ENCODE assay signal across 1 cellular context in the genomic region with DNA sequence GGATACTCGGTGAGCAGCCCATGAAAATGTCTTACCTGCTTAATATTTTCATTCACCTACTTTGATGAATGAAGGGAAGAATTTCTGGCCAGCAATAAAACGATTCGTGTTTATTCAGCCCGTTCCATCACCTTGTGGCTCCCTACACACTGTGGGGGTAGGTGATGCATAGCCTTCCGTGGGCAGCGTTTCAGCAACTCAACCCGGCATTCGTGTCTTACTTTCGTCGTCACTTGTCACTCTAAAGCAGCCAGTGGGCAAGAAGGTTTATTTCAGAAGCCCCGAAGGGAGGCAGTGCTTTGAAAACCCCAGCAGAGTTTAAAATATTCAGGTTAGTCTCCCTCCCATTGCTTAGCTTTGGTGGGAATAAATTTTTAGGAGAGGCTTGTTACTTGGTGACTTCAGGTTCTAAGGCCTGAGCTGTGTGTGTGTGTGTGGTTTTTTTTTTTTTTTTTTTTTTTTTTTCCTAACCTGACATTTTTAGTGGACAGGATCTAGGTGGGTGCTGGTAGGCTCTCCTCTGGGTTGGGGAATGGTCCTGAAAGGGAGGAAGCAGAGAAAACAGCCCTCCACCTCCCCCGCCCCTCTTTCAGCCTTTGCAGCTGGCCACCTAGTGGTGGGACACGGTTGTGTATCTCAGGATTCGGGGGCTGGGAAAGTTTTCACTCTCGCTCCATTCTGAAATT.
TF ChIP-seq lines count a peak whose summit lies in the region.

No MANE protein-coding gene starts in this region.

TF ChIP-seq in HepG2, 621 proteins besides CTCF, POLR2A, EP300 and RAD21 (continued from another document):
- TF ChIP-seq, protein P1, sequence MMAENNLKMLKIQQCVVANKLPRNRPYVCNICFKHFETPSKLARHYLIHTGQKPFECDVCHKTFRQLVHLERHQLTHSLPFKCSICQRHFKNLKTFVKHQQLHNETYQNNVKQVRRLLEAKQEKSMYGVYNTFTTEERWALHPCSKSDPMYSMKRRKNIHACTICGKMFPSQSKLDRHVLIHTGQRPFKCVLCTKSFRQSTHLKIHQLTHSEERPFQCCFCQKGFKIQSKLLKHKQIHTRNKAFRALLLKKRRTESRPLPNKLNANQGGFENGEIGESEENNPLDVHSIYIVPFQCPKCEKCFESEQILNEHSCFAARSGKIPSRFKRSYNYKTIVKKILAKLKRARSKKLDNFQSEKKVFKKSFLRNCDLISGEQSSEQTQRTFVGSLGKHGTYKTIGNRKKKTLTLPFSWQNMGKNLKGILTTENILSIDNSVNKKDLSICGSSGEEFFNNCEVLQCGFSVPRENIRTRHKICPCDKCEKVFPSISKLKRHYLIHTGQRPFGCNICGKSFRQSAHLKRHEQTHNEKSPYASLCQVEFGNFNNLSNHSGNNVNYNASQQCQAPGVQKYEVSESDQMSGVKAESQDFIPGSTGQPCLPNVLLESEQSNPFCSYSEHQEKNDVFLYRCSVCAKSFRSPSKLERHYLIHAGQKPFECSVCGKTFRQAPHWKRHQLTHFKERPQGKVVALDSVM (CRISPR knock-in tag; IDR thresholded peaks at IDR 0.05), result no peak
- 0 out of 2 replicates have a peak, but pooled peaks have one; percentile 55 for TF ChIP-seq ZNF724P (CRISPR knock-in tag; IDR thresholded peaks at IDR 0.05; ENCODE audit: borderline replicate concordance)
- peak; percentile 36; the same call in 1 of the 2 replicates for TF ChIP-seq ZNF501 (CRISPR knock-in tag; IDR thresholded peaks at IDR 0.05)
- TF ChIP-seq ARNT (IDR thresholded peaks at IDR 0.05), result no peak
- 0 out of 2 replicates have a peak, but pooled peaks have one; percentile 27 for TF ChIP-seq SP4 (CRISPR knock-in tag; IDR thresholded peaks at IDR 0.05)
- 0 out of 2 replicates have a peak, but pooled peaks have one; percentile 25 for TF ChIP-seq ZNF263 (CRISPR knock-in tag; IDR thresholded peaks at IDR 0.05)
- TF ChIP-seq HES4 (CRISPR knock-in tag; IDR thresholded peaks at IDR 0.05; ENCODE audit: borderline replicate concordance), result no peak
- TF ChIP-seq HDAC1 (CRISPR knock-in tag; IDR thresholded peaks at IDR 0.05), result 0 out of 2 replicates have a peak, but pooled peaks have one; percentile 43
- TF ChIP-seq, protein P2, sequence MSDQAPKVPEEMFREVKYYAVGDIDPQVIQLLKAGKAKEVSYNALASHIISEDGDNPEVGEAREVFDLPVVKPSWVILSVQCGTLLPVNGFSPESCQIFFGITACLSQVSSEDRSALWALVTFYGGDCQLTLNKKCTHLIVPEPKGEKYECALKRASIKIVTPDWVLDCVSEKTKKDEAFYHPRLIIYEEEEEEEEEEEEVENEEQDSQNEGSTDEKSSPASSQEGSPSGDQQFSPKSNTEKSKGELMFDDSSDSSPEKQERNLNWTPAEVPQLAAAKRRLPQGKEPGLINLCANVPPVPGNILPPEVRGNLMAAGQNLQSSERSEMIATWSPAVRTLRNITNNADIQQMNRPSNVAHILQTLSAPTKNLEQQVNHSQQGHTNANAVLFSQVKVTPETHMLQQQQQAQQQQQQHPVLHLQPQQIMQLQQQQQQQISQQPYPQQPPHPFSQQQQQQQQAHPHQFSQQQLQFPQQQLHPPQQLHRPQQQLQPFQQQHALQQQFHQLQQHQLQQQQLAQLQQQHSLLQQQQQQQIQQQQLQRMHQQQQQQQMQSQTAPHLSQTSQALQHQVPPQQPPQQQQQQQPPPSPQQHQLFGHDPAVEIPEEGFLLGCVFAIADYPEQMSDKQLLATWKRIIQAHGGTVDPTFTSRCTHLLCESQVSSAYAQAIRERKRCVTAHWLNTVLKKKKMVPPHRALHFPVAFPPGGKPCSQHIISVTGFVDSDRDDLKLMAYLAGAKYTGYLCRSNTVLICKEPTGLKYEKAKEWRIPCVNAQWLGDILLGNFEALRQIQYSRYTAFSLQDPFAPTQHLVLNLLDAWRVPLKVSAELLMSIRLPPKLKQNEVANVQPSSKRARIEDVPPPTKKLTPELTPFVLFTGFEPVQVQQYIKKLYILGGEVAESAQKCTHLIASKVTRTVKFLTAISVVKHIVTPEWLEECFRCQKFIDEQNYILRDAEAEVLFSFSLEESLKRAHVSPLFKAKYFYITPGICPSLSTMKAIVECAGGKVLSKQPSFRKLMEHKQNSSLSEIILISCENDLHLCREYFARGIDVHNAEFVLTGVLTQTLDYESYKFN (CRISPR knock-in tag; conservative IDR thresholded peaks at IDR 0.05), result 0 out of 2 replicates have a peak, but pooled peaks have one; percentile 10
- no peak for TF ChIP-seq ZNF775 (CRISPR knock-in tag; IDR thresholded peaks at IDR 0.05; ENCODE audit: borderline replicate concordance)
- peak; percentile 46; the same call in 1 of the 2 replicates for TF ChIP-seq THAP11 (CRISPR knock-in tag; IDR thresholded peaks at IDR 0.05)
- TF ChIP-seq ZNF333 (CRISPR knock-in tag; IDR thresholded peaks at IDR 0.05; ENCODE audit: borderline replicate concordance), result no peak
- peak; percentile 69; the same call in 1 of the 2 replicates for TF ChIP-seq KMT2A (CRISPR knock-in tag; IDR thresholded peaks at IDR 0.05)
- TF ChIP-seq STAG1 (CRISPR knock-in tag; IDR thresholded peaks at IDR 0.05), result peak; percentile 29
- no peak for TF ChIP-seq SYNCRIP (IDR thresholded peaks at IDR 0.05; ENCODE audit: insufficient read depth, low read depth, low read length)
- no peak for TF ChIP-seq SP140L (CRISPR knock-in tag; IDR thresholded peaks at IDR 0.05; ENCODE audit: borderline replicate concordance)
- TF ChIP-seq, protein P3, sequence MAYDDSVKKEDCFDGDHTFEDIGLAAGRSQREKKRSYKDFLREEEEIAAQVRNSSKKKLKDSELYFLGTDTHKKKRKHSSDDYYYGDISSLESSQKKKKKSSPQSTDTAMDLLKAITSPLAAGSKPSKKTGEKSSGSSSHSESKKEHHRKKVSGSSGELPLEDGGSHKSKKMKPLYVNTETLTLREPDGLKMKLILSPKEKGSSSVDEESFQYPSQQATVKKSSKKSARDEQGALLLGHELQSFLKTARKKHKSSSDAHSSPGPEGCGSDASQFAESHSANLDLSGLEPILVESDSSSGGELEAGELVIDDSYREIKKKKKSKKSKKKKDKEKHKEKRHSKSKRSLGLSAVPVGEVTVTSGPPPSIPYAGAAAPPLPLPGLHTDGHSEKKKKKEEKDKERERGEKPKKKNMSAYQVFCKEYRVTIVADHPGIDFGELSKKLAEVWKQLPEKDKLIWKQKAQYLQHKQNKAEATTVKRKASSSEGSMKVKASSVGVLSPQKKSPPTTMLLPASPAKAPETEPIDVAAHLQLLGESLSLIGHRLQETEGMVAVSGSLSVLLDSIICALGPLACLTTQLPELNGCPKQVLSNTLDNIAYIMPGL (CRISPR knock-in tag; IDR thresholded peaks at IDR 0.05; ENCODE audit: borderline replicate concordance in 1 of 2, low read depth in 1 of 2), result peak; percentile 74 to 78
- TF ChIP-seq DMAP1 (CRISPR knock-in tag; IDR thresholded peaks at IDR 0.05), result no peak
- TF ChIP-seq PAF1 (CRISPR knock-in tag; IDR thresholded peaks at IDR 0.05), result no peak
- no peak for TF ChIP-seq YEATS2 (CRISPR knock-in tag; IDR thresholded peaks at IDR 0.05; ENCODE audit: borderline replicate concordance)
